Comparison of ENCODE assay signal across 8 cellular contexts in genomic region chr6:75208564-75209431, GRCh38. TPM values are rescaled to one million over a fixed set of nuclear protein-coding genes. Genes with fewer than 3 reads are reported as not detected.
DNase-seq lines count a peak whose midpoint lies in the region; ATAC-seq and TF ChIP-seq lines count a peak whose summit lies in the region.

No MANE protein-coding gene starts in this region.

- CTCF ChIA-PET in HCT116 (lab: Charles Lee) = interaction anchor here (0.6 to 4.4 kb wide), 43 partner anchors 8 to 1923 kb away, joined by 3 to 39 read pairs (median 4); no protein-coding TSS in a partner anchor

- intact Hi-C loops in HCT116 (cut with micrococcal nuclease) = loop anchor here (2.0 to 10.0 kb wide), 5 partner anchors 634 to 1531 kb away; no protein-coding TSS in a partner anchor
- intact Hi-C loops in Right ventricle myocardium superior (cut with DNase I) = loop anchor here (2.0 to 5.0 kb wide), 2 partner anchors 1241 to 1468 kb away; no protein-coding TSS in a partner anchor
- intact Hi-C loops in prostate gland (cut with DNase I) = loop anchor here (5.0 kb wide), 2 partner anchors 1116 to 1351 kb away; no protein-coding TSS in a partner anchor
- intact Hi-C loops in uterus (cut with DNase I; ENCODE audit: low total_unique reads) = no loop called here

- no peak for TF ChIP-seq POLR2A in HCT116 (IDR thresholded peaks at IDR 0.05; ENCODE audit: borderline replicate concordance, extremely low read depth, insufficient read depth, insufficient read length)
- no peak for TF ChIP-seq POLR2A in prostate gland (IDR thresholded peaks at IDR 0.05)
- no peak for TF ChIP-seq POLR2A in uterus (IDR thresholded peaks at IDR 0.05)

- BruUV-seq in HCT116 (replicated peaks; lab: Mats Ljungman, UMichigan) = no TSS peak

- H3K4me3 ChIP-seq in GM08714 (ENCODE audit: low read length) (peak overlapping the region; percentile 25; the same call in 1 of the 2 replicates), HCT116 (replicated peaks in 1 of 2; ENCODE audit: low read depth in 1 of 2, low read length in 2 of 2) (no peak overlapping the region), SK-N-MC (peak overlapping the region; percentile 74), prostate gland (no peak overlapping the region), uterus (no peak overlapping the region)

- H3K36me3 ChIP-seq in HCT116 (ENCODE audit: control insufficient read depth in 1 of 2, insufficient read depth in 2 of 2, low read length in 2 of 2) = no peaks in the 10 kb centered on the region
- H3K36me3 ChIP-seq in SK-N-MC (ENCODE audit: insufficient read depth, low read length) = no peaks in the 10 kb centered on the region
- H3K36me3 ChIP-seq in prostate gland = no peaks in the 10 kb centered on the region
- H3K36me3 ChIP-seq in uterus = no peaks in the 10 kb centered on the region

- POLR2A ChIA-PET in HCT116 (lab: Charles Lee) = interaction anchor here (0.9 kb wide), 1 partner anchor 1470 kb away, joined by 3 read pairs; no protein-coding TSS in a partner anchor

- peak overlapping the region; percentile 27 for H3K4me2 ChIP-seq in HCT116 (ENCODE audit: low read length)

- H3K9ac ChIP-seq in HCT116 (ENCODE audit: low read length) = no peak overlapping the region
- H3K9ac ChIP-seq in SK-N-MC (ENCODE audit: insufficient read length) = no peak overlapping the region

- peak; percentile 95 for TF ChIP-seq RAD21 in HCT116 (IDR thresholded peaks at IDR 0.05; ENCODE audit: low read depth)

- 5% methylated on average over 26 of the region's 26 CpGs for WGBS in prostate gland

- H3K9me2 ChIP-seq in HCT116 (ENCODE audit: insufficient read depth) = no peaks in the 10 kb centered on the region

- H3K4me1 ChIP-seq in HCT116 (ENCODE audit: control insufficient read depth in 1 of 2, insufficient read depth in 2 of 2, low read length in 2 of 2) = peaks cover 5 to 21% of the 10 kb centered on the region in 2 experiments
- no peaks in the 10 kb centered on the region for H3K4me1 ChIP-seq in prostate gland (replicated peaks)
- H3K4me1 ChIP-seq in uterus = peaks cover 0 to 12% of the 10 kb centered on the region in 2 donors

- TF ChIP-seq CTCF in HCT116 (IDR thresholded peaks at IDR 0.05 in 2 of 3, conservative IDR thresholded peaks at IDR 0.05 in 1 of 3; ENCODE audit: borderline replicate concordance in 1 of 3, insufficient read depth in 1 of 3, low read depth in 2 of 3, low read length in 2 of 3) (peak; percentile 80 to 97 (median 87); a peak in 5 of 6 replicates), prostate gland (IDR thresholded peaks at IDR 0.05) (peak; percentile 47 to 89 (median 84)), uterus (IDR thresholded peaks at IDR 0.05) (peak; percentile 82 to 94 (median 86))

- H4K20me1 ChIP-seq in HCT116 (ENCODE audit: insufficient read depth) = no peaks in the 10 kb centered on the region

- peak; percentile 60 for ATAC-seq in HCT116
- peak; percentile 76 for ATAC-seq in Right ventricle myocardium superior (ENCODE audit: poor library complexity)

- H3K27ac ChIP-seq in HCT116 (ENCODE audit: low read depth, low read length) (no peak overlapping the region), SK-N-MC (no peak overlapping the region), prostate gland (no peak overlapping the region), uterus (peak overlapping the region; percentile 79 to 91)

- DNase-seq in HCT116 (ENCODE audit: low read depth, low spot score) (peak; percentile 66), M059J (ENCODE audit: low read depth) (peak; percentile 88), SK-N-MC (ENCODE audit: low read depth, low spot score) (peak; percentile 67), Right ventricle myocardium superior (peak; percentile 90), prostate gland (ENCODE audit: low spot score) (peak; percentile 73), uterus (peak; percentile 90 to 92)
- DNase-seq in activated naive CD4-positive, alpha-beta T cell treated with anti-CD3 and anti-CD28 coated beads, Interleukin-2, amount 50 U/mL, for 16 hours = peak; percentile 81

- H3K79me2 ChIP-seq in HCT116 (ENCODE audit: insufficient read depth, low read length) = peaks cover 16% of the 10 kb centered on the region

- H3K9me3 ChIP-seq in HCT116 (ENCODE audit: control insufficient read depth in 1 of 2, insufficient read depth in 1 of 2, low read depth in 1 of 2, low read length in 2 of 2) = no peaks in the 10 kb centered on the region
- H3K9me3 ChIP-seq in SK-N-MC (ENCODE audit: low read depth, low read length) = no peaks in the 10 kb centered on the region
- no peaks in the 10 kb centered on the region for H3K9me3 ChIP-seq in prostate gland
- no peaks in the 10 kb centered on the region for H3K9me3 ChIP-seq in uterus

- H3K27me3 ChIP-seq in HCT116 (ENCODE audit: insufficient read depth, low read length) (no peaks in the 10 kb centered on the region), prostate gland (replicated peaks; ENCODE audit: insufficient read depth) (peaks cover 3% of the 10 kb centered on the region), uterus (no peaks in the 10 kb centered on the region)

- RAD21 ChIA-PET in HCT116 (lab: Charles Lee; ENCODE audit: low non-redundant PET in 1 of 2, low total read pairs in 2 of 2, uncharacterized antibody in 2 of 2, unreplicated experiment in 2 of 2) = interaction anchor here (0.7 to 1.8 kb wide), 8 partner anchors 270 to 1472 kb away, joined by 3 to 7 read pairs (median 4); no protein-coding TSS in a partner anchor

- H2AFZ ChIP-seq in HCT116 (ENCODE audit: low read depth, low read length, poor library complexity, severe bottlenecking) = peak overlapping the region; percentile 87

TF ChIP-seq in HCT116, 20 proteins besides CTCF, POLR2A, EP300 and RAD21 (continues in another document):
- TF ChIP-seq FOSL1 (IDR thresholded peaks at IDR 0.05; ENCODE audit: low read depth) = no peak
- TF ChIP-seq ZBTB33 (IDR thresholded peaks at IDR 0.05; ENCODE audit: extremely low read depth, insufficient replicate concordance, low read length) = no peak
- no peak for TF ChIP-seq YY1 (IDR thresholded peaks at IDR 0.05; ENCODE audit: extremely low read depth, insufficient replicate concordance, low read depth, low read length)
- no peak for TF ChIP-seq EGR1 (IDR thresholded peaks at IDR 0.05; ENCODE audit: low read depth)
- TF ChIP-seq ELF1 (IDR thresholded peaks at IDR 0.05; ENCODE audit: borderline replicate concordance, low read depth) = no peak
- TF ChIP-seq SIN3A (IDR thresholded peaks at IDR 0.05; ENCODE audit: low read depth) = no peak
- no peak for TF ChIP-seq SP1 (IDR thresholded peaks at IDR 0.05; ENCODE audit: low read depth)
- TF ChIP-seq REST (IDR thresholded peaks at IDR 0.05; ENCODE audit: low read depth) = no peak
- no peak for TF ChIP-seq JUND (IDR thresholded peaks at IDR 0.05)
- no peak for TF ChIP-seq MAX (IDR thresholded peaks at IDR 0.05)
- TF ChIP-seq TCF7L2 (IDR thresholded peaks at IDR 0.05; ENCODE audit: borderline replicate concordance, extremely low read depth, insufficient read depth, insufficient read length) = no peak

RNA-seq across cellular contexts. Expression of gene COL12A1, which starts 2.9 kb away (rescaled TPM):
- total RNA-seq in HCT116 (2021; ENCODE audit: unreplicated experiment) (23.5 TPM), Right ventricle myocardium superior (10.7 TPM), prostate gland (10 to 100 TPM in 1 of 2 donors, 1 to 10 TPM in 1; 8.6 to 40.6 TPM), uterus (100 to 1,000 TPM; 136 to 423 (median 275) TPM)
- polyA plus RNA-seq in HCT116 (2012) = 15.2 and 21.1 TPM in 2 replicates
- 147 and 336 TPM in 2 replicates for total RNA-seq in M059J (2014; rRNA removed; shearing (Covaris generic))

RNA-seq across cellular contexts. Expression of gene COX7A2, which starts 34.8 kb away (rescaled TPM):
- total RNA-seq in HCT116 (2021; ENCODE audit: unreplicated experiment) = 600 TPM
- 297 and 388 TPM in 2 replicates for polyA plus RNA-seq in HCT116 (2012)
- total RNA-seq in M059J (2014; rRNA removed; shearing (Covaris generic)) = 333 and 839 TPM in 2 replicates
- total RNA-seq in Right ventricle myocardium superior = 945 TPM
- total RNA-seq in prostate gland = 100 to 1,000 TPM; 136 to 724 TPM
- total RNA-seq in uterus = 1,000 to 10,000 TPM in 1 of 4 donors, 100 to 1,000 TPM in 2, 10 to 100 TPM in 1; 58.5 to 1,788 (median 211) TPM

Comparison
In these comparisons a context has a peak if more than half of its experiments do, and no peak if none do; other contexts are left out.
1. H3K4me3 ChIP-seq: peak in GM08714 (single experiment) and SK-N-MC (single experiment); none in HCT116 (0 of 2), prostate gland (0 of 2) and uterus (0 of 2).
2. H3K27ac ChIP-seq: peak in uterus (2 of 2); none in HCT116 (single experiment), SK-N-MC (single experiment) and prostate gland (0 of 2).
3. Peak in every context shown above with its lines, with median percentiles within 50 percentile points of each other: DNase-seq and CTCF ChIP-seq.